8 cellular contexts compared by ENCODE assay signal in the genomic region with DNA sequence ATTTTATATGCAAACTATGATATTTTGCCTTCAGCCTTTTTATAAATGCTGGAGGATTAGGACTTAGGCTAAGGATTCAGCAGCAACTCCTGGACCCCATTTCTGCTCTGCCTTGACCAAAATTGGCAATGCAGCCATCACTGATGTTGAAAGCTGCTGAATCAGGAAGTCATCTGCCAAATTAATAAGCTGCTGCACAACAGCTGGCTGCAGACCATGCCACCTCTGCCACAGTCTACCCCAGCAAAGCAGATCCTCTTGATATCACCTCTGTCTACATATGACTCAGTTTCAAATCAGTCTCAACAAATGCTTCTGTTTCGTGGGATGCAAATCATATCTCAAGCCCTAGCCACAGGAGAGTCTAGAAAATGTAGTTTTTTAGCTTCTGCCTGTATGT. TPM values are rescaled to one million over a fixed set of nuclear protein-coding genes. Genes with fewer than 3 reads are reported as not detected.
DNase-seq lines count a peak whose midpoint lies in the region; ATAC-seq and TF ChIP-seq lines count a peak whose summit lies in the region.

No MANE protein-coding gene starts in this region.

- no peaks in the 10 kb centered on the region for H3K27me3 Mint-ChIP-seq in stimulated activated naive B cell treated with anti-CD40 and anti-IgM and Interleukin-4, amounts not matched to agents 10 μg/mL and 1 μg/mL and 100 μg/mL, for 72 hours

- H3K4me1 ChIP-seq in ascending aorta, result peaks cover 9 to 18% of the 10 kb centered on the region in 2 donors

- TF ChIP-seq CTCF in ascending aorta (IDR thresholded peaks at IDR 0.05), result no peak

- no peaks in the 10 kb centered on the region for H3K9me3 Mint-ChIP-seq in stimulated activated naive B cell treated with anti-CD40 and anti-IgM and Interleukin-4, amounts not matched to agents 10 μg/mL and 1 μg/mL and 100 μg/mL, for 72 hours

- H3K4me3 ChIP-seq in ascending aorta, result no peak overlapping the region

- H3K27me3 ChIP-seq in ascending aorta, result no peaks in the 10 kb centered on the region

- peak overlapping the region; percentile 68 for H3K27ac ChIP-seq in ascending aorta

- H3K4me3 Mint-ChIP-seq in stimulated activated naive B cell treated with anti-CD40 and anti-IgM and Interleukin-4, amounts not matched to agents 10 μg/mL and 1 μg/mL and 100 μg/mL, for 72 hours, result no peak overlapping the region

- peaks cover 18 to 37% of the 10 kb centered on the region in 2 donors for H3K4me1 Mint-ChIP-seq in stimulated activated naive B cell treated with anti-CD40 and anti-IgM and Interleukin-4, amounts not matched to agents 10 μg/mL and 1 μg/mL and 100 μg/mL, for 72 hours

- H3K36me3 ChIP-seq in ascending aorta, result no peaks in the 10 kb centered on the region

- peak; percentile 74 for TF ChIP-seq POLR2A in Raji (IDR thresholded peaks at IDR 0.05; ENCODE audit: insufficient read depth, low read depth, low read length)

- DNase-seq in ascending aorta (ENCODE audit: low spot score in 2 of 2) (no peak), NCI-H146 (lab: John Stamatoyannopoulos, UW) (no peak), NCI-H1417 treated with DMSO at 0.1 percent for 48 hours (lab: John Stamatoyannopoulos, UW) (no peak), OCI-M2 (lab: John Stamatoyannopoulos, UW; ENCODE audit: unreplicated experiment) (no peak)
- DNase-seq in stimulated activated naive B cell treated with anti-CD40 and anti-IgM and Interleukin-4, amounts not matched to agents 10 μg/mL and 1 μg/mL and 100 μg/mL, for 72 hours, result no peak

- intact Hi-C loops in ascending aorta (cut with DNase I), result loop anchor here (2.0 to 10.0 kb wide), 2 partner anchors 27 to 373 kb away; a partner anchor contains a TSS

- no peaks in the 10 kb centered on the region for H3K9me3 ChIP-seq in ascending aorta

- H3K36me3 Mint-ChIP-seq in stimulated activated naive B cell treated with anti-CD40 and anti-IgM and Interleukin-4, amounts not matched to agents 10 μg/mL and 1 μg/mL and 100 μg/mL, for 72 hours, result no peaks in the 10 kb centered on the region

- ATAC-seq in GM18520 (IDR thresholded peaks at IDR 0.05; ENCODE audit: unreplicated experiment) (peak; percentile 69), HG02798 (IDR thresholded peaks at IDR 0.05; ENCODE audit: poor library complexity, unreplicated experiment) (peak; percentile 43)
- peak; percentile 23 to 32 for ATAC-seq in stimulated activated naive B cell treated with anti-CD40 and anti-IgM and Interleukin-4, amounts not matched to agents 10 μg/mL and 1 μg/mL and 100 μg/mL, for 72 hours (replicated peaks)

- peak overlapping the region; percentile 51 for H3K27ac Mint-ChIP-seq in stimulated activated naive B cell treated with anti-CD40 and anti-IgM and Interleukin-4, amounts not matched to agents 10 μg/mL and 1 μg/mL and 100 μg/mL, for 72 hours

RNA-seq across cellular contexts. Expression of a gene that starts 7.1 kb away (rescaled TPM):
- 11.3 TPM for total RNA-seq in ascending aorta
